In the genomic region with DNA sequence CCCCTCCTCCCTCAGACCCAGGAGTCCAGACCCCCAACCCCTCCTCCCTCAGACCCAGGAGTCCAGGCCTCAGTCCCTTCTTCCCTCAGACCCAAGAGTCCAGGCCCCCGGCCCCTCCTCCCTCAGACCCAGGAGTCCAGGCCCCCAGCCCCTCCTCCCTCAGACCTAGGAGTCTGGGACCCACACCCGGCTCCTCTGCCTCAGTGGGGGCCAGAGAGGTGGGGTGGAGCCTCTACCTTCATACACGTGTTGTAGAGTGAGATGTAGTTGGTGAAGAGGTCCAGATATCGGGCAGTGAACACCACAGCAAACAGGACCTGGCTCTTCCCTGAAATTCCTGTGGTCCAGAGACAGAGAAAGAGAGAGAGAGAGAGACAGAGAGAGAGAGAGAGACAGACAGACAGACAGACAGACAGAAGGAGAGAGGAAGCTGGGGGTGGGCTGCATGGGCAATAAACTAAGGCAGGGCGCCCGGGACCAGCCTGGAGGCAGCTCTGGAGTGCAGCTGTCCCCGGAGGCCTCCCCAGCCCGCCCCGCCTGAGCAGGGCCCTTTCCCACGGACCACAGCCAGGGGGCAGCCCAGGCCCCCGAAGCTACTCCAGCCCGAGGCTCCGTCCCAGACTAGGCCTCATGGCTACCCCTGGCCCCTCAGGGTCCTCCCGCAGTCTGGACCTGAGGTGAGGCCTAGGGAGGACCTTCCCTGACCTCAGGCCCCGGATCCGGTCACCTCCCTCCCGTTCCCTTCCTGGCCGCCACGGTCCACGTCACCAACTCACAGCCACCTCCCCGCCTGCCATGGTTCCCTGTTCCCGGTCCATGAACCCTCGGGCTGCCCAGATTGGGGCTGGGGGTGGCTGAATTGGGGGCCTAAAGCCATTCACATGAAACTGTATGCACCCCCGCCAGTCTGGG, we compare ENCODE assay signal across 1 cellular context.
TF ChIP-seq lines count a peak whose summit lies in the region.

No MANE protein-coding gene starts in this region.

TF ChIP-seq in HepG2, 621 proteins besides CTCF, POLR2A, EP300 and RAD21 (continued from another document and continues in another):
- TF ChIP-seq EEA1 (CRISPR knock-in tag; IDR thresholded peaks at IDR 0.05; ENCODE audit: borderline replicate concordance) (no peak), FOXK1 (CRISPR knock-in tag; IDR thresholded peaks at IDR 0.05; ENCODE audit: borderline replicate concordance, low read depth) (no peak), SNAI1 (CRISPR knock-in tag; IDR thresholded peaks at IDR 0.05; ENCODE audit: borderline replicate concordance) (no peak), ZNF256 (CRISPR knock-in tag; conservative IDR thresholded peaks at IDR 0.05) (peak; percentile 23), HNRNPK (IDR thresholded peaks at IDR 0.05; ENCODE audit: low read depth, low read length, poor library complexity, severe bottlenecking) (no peak), NFE2 (CRISPR knock-in tag; IDR thresholded peaks at IDR 0.05) (no peak), HOXA7 (CRISPR knock-in tag; IDR thresholded peaks at IDR 0.05) (no peak), SMC3 (IDR thresholded peaks at IDR 0.05; ENCODE audit: low read length) (no peak), ZNF556 (CRISPR knock-in tag; IDR thresholded peaks at IDR 0.05; ENCODE audit: borderline replicate concordance) (0 out of 2 replicates have a peak, but pooled peaks have one; percentile 84), ZNF550 (CRISPR knock-in tag; IDR thresholded peaks at IDR 0.05; ENCODE audit: borderline replicate concordance) (no peak), RBAK (CRISPR knock-in tag; IDR thresholded peaks at IDR 0.05) (no peak), ZNF644 (CRISPR knock-in tag; IDR thresholded peaks at IDR 0.05; ENCODE audit: low read depth) (no peak), ZNF713 (CRISPR knock-in tag; IDR thresholded peaks at IDR 0.05) (no peak), XBP1 (CRISPR knock-in tag; IDR thresholded peaks at IDR 0.05) (no peak; the same call in 1 of the 2 replicates), FOXK2 (IDR thresholded peaks at IDR 0.05) (no peak), THYN1 (CRISPR knock-in tag; IDR thresholded peaks at IDR 0.05; ENCODE audit: borderline replicate concordance, low read depth) (no peak), SMYD3 (CRISPR knock-in tag; IDR thresholded peaks at IDR 0.05) (peak; percentile 12; the same call in 1 of the 2 replicates), SMARCC2 (IDR thresholded peaks at IDR 0.05) (no peak), ZBTB3 (CRISPR knock-in tag; IDR thresholded peaks at IDR 0.05; ENCODE audit: borderline replicate concordance, low read depth) (0 out of 2 replicates have a peak, but pooled peaks have one; percentile 41), ZNF878 (CRISPR knock-in tag; IDR thresholded peaks at IDR 0.05) (no peak), SKI (IDR thresholded peaks at IDR 0.05; ENCODE audit: partially characterized antibody) (no peak), HNRNPH1 (optimal IDR thresholded peaks at IDR 0.05; ENCODE audit: low read depth, low read length) (no peak), HOXA9 (CRISPR knock-in tag; IDR thresholded peaks at IDR 0.05; ENCODE audit: borderline replicate concordance) (no peak), POLR2AphosphoS5 (IDR thresholded peaks at IDR 0.05; ENCODE audit: low read depth, low read length) (peak; percentile 3; the same call in 1 of the 2 replicates), HES4 (CRISPR knock-in tag; IDR thresholded peaks at IDR 0.05; ENCODE audit: borderline replicate concordance) (peak; percentile 87), CBX1 (IDR thresholded peaks at IDR 0.05; ENCODE audit: low read depth) (no peak)
- TF ChIP-seq, protein P1, sequence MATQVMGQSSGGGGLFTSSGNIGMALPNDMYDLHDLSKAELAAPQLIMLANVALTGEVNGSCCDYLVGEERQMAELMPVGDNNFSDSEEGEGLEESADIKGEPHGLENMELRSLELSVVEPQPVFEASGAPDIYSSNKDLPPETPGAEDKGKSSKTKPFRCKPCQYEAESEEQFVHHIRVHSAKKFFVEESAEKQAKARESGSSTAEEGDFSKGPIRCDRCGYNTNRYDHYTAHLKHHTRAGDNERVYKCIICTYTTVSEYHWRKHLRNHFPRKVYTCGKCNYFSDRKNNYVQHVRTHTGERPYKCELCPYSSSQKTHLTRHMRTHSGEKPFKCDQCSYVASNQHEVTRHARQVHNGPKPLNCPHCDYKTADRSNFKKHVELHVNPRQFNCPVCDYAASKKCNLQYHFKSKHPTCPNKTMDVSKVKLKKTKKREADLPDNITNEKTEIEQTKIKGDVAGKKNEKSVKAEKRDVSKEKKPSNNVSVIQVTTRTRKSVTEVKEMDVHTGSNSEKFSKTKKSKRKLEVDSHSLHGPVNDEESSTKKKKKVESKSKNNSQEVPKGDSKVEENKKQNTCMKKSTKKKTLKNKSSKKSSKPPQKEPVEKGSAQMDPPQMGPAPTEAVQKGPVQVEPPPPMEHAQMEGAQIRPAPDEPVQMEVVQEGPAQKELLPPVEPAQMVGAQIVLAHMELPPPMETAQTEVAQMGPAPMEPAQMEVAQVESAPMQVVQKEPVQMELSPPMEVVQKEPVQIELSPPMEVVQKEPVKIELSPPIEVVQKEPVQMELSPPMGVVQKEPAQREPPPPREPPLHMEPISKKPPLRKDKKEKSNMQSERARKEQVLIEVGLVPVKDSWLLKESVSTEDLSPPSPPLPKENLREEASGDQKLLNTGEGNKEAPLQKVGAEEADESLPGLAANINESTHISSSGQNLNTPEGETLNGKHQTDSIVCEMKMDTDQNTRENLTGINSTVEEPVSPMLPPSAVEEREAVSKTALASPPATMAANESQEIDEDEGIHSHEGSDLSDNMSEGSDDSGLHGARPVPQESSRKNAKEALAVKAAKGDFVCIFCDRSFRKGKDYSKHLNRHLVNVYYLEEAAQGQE (IDR thresholded peaks at IDR 0.05; ENCODE audit: borderline replicate concordance in 1 of 2, low read depth in 1 of 2, low read length in 2 of 2): no peak
- TF ChIP-seq, protein P2, sequence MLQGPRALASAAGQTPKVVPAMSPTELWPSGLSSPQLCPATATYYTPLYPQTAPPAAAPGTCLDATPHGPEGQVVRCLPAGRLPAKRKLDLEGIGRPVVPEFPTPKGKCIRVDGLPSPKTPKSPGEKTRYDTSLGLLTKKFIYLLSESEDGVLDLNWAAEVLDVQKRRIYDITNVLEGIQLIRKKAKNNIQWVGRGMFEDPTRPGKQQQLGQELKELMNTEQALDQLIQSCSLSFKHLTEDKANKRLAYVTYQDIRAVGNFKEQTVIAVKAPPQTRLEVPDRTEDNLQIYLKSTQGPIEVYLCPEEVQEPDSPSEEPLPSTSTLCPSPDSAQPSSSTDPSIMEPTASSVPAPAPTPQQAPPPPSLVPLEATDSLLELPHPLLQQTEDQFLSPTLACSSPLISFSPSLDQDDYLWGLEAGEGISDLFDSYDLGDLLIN (CRISPR knock-in tag; IDR thresholded peaks at IDR 0.05; ENCODE audit: borderline replicate concordance): no peak
- TF ChIP-seq, protein P3, sequence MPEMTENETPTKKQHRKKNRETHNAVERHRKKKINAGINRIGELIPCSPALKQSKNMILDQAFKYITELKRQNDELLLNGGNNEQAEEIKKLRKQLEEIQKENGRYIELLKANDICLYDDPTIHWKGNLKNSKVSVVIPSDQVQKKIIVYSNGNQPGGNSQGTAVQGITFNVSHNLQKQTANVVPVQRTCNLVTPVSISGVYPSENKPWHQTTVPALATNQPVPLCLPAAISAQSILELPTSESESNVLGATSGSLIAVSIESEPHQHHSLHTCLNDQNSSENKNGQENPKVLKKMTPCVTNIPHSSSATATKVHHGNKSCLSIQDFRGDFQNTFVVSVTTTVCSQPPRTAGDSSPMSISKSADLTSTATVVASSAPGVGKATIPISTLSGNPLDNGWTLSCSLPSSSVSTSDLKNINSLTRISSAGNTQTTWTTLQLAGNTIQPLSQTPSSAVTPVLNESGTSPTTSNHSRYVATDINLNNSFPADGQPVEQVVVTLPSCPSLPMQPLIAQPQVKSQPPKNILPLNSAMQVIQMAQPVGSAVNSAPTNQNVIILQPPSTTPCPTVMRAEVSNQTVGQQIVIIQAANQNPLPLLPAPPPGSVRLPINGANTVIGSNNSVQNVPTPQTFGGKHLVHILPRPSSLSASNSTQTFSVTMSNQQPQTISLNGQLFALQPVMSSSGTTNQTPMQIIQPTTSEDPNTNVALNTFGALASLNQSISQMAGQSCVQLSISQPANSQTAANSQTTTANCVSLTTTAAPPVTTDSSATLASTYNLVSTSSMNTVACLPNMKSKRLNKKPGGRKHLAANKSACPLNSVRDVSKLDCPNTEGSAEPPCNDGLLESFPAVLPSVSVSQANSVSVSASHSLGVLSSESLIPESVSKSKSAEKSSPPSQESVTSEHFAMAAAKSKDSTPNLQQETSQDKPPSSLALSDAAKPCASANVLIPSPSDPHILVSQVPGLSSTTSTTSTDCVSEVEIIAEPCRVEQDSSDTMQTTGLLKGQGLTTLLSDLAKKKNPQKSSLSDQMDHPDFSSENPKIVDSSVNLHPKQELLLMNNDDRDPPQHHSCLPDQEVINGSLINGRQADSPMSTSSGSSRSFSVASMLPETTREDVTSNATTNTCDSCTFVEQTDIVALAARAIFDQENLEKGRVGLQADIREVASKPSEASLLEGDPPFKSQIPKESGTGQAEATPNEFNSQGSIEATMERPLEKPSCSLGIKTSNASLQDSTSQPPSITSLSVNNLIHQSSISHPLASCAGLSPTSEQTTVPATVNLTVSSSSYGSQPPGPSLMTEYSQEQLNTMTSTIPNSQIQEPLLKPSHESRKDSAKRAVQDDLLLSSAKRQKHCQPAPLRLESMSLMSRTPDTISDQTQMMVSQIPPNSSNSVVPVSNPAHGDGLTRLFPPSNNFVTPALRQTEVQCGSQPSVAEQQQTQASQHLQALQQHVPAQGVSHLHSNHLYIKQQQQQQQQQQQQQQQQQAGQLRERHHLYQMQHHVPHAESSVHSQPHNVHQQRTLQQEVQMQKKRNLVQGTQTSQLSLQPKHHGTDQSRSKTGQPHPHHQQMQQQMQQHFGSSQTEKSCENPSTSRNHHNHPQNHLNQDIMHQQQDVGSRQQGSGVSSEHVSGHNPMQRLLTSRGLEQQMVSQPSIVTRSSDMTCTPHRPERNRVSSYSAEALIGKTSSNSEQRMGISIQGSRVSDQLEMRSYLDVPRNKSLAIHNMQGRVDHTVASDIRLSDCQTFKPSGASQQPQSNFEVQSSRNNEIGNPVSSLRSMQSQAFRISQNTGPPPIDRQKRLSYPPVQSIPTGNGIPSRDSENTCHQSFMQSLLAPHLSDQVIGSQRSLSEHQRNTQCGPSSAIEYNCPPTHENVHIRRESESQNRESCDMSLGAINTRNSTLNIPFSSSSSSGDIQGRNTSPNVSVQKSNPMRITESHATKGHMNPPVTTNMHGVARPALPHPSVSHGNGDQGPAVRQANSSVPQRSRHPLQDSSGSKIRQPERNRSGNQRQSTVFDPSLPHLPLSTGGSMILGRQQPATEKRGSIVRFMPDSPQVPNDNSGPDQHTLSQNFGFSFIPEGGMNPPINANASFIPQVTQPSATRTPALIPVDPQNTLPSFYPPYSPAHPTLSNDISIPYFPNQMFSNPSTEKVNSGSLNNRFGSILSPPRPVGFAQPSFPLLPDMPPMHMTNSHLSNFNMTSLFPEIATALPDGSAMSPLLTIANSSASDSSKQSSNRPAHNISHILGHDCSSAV (CRISPR knock-in tag; IDR thresholded peaks at IDR 0.05; ENCODE audit: borderline replicate concordance): no peak
- TF ChIP-seq, protein P4, sequence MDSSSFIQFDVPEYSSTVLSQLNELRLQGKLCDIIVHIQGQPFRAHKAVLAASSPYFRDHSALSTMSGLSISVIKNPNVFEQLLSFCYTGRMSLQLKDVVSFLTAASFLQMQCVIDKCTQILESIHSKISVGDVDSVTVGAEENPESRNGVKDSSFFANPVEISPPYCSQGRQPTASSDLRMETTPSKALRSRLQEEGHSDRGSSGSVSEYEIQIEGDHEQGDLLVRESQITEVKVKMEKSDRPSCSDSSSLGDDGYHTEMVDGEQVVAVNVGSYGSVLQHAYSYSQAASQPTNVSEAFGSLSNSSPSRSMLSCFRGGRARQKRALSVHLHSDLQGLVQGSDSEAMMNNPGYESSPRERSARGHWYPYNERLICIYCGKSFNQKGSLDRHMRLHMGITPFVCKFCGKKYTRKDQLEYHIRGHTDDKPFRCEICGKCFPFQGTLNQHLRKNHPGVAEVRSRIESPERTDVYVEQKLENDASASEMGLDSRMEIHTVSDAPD (CRISPR knock-in tag; IDR thresholded peaks at IDR 0.05): no peak
- TF ChIP-seq, protein P5, sequence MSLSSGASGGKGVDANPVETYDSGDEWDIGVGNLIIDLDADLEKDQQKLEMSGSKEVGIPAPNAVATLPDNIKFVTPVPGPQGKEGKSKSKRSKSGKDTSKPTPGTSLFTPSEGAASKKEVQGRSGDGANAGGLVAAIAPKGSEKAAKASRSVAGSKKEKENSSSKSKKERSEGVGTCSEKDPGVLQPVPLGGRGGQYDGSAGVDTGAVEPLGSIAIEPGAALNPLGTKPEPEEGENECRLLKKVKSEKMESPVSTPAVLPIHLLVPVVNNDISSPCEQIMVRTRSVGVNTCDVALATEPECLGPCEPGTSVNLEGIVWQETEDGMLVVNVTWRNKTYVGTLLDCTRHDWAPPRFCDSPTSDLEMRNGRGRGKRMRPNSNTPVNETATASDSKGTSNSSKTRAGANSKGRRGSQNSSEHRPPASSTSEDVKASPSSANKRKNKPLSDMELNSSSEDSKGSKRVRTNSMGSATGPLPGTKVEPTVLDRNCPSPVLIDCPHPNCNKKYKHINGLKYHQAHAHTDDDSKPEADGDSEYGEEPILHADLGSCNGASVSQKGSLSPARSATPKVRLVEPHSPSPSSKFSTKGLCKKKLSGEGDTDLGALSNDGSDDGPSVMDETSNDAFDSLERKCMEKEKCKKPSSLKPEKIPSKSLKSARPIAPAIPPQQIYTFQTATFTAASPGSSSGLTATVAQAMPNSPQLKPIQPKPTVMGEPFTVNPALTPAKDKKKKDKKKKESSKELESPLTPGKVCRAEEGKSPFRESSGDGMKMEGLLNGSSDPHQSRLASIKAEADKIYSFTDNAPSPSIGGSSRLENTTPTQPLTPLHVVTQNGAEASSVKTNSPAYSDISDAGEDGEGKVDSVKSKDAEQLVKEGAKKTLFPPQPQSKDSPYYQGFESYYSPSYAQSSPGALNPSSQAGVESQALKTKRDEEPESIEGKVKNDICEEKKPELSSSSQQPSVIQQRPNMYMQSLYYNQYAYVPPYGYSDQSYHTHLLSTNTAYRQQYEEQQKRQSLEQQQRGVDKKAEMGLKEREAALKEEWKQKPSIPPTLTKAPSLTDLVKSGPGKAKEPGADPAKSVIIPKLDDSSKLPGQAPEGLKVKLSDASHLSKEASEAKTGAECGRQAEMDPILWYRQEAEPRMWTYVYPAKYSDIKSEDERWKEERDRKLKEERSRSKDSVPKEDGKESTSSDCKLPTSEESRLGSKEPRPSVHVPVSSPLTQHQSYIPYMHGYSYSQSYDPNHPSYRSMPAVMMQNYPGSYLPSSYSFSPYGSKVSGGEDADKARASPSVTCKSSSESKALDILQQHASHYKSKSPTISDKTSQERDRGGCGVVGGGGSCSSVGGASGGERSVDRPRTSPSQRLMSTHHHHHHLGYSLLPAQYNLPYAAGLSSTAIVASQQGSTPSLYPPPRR (CRISPR knock-in tag; IDR thresholded peaks at IDR 0.05; ENCODE audit: borderline replicate concordance): peak; percentile 59
- TF ChIP-seq, protein P6, sequence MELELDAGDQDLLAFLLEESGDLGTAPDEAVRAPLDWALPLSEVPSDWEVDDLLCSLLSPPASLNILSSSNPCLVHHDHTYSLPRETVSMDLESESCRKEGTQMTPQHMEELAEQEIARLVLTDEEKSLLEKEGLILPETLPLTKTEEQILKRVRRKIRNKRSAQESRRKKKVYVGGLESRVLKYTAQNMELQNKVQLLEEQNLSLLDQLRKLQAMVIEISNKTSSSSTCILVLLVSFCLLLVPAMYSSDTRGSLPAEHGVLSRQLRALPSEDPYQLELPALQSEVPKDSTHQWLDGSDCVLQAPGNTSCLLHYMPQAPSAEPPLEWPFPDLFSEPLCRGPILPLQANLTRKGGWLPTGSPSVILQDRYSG (CRISPR knock-in tag; IDR thresholded peaks at IDR 0.05): no peak
